Comparison of ENCODE assay signal across 13 cellular contexts in genomic region chr16:10577305-10578202, GRCh38. TPM values are rescaled to one million over a fixed set of nuclear protein-coding genes. Genes with fewer than 3 reads are reported as not detected.
DNase-seq lines count a peak whose midpoint lies in the region; ATAC-seq, FAIRE-seq and TF ChIP-seq lines count a peak whose summit lies in the region.
"Had no signal": no experiment of that assay in that cellular context is flagged by ENCODE, and none has a peak within 500 bp of the region (broad histone marks: within the 10 kb centered on the region; RNA-seq: fewer than 3 reads in every experiment).

No MANE protein-coding gene starts in this region.

- no peak for TF ChIP-seq POLR2A in GM18505 (IDR thresholded peaks at IDR 0.05; ENCODE audit: borderline replicate concordance, extremely low read depth, insufficient read depth, insufficient read length)

- H3K36me3 ChIP-seq in astrocyte (ENCODE audit: insufficient read depth, low read length) (no peaks in the 10 kb centered on the region), thoracic aorta (no peaks in the 10 kb centered on the region)

- H3K4me1 ChIP-seq in astrocyte (ENCODE audit: insufficient read depth, low read length) = peaks cover 19% of the 10 kb centered on the region
- H3K4me1 ChIP-seq in thoracic aorta (ENCODE audit: control insufficient read depth in 1 of 2, low read depth in 2 of 2) = peaks cover 31 to 43% of the 10 kb centered on the region in 2 donors

- no peak overlapping the region for H2AFZ ChIP-seq in astrocyte (ENCODE audit: low read depth, low read length)

- peaks cover 16% of the 10 kb centered on the region for H3K27me3 Mint-ChIP-seq in astrocyte (ENCODE audit: low read depth, unreplicated experiment)

- peaks cover 7% of the 10 kb centered on the region for H4K20me1 ChIP-seq in astrocyte (ENCODE audit: insufficient read depth, low read length)

- TF ChIP-seq CTCF in astrocyte (IDR thresholded peaks at IDR 0.05; ENCODE audit: insufficient read depth, low read depth, low read length) = no peak
- no peak for TF ChIP-seq CTCF in thoracic aorta (IDR thresholded peaks at IDR 0.05)

- peak overlapping the region; percentile 95 for H3K4me2 ChIP-seq in astrocyte (ENCODE audit: low read length)

- no peaks in the 10 kb centered on the region for H3K27me3 ChIP-seq in astrocyte (ENCODE audit: insufficient read depth, low read length)
- no peaks in the 10 kb centered on the region for H3K27me3 ChIP-seq in thoracic aorta (replicated peaks; ENCODE audit: insufficient read depth)

- H3K36me3 Mint-ChIP-seq in astrocyte (ENCODE audit: low read depth, unreplicated experiment) = no peaks in the 10 kb centered on the region

- DNase-seq in M059J (ENCODE audit: low read depth) (peak; percentile 28), astrocyte (ENCODE audit: low read depth) (no peak), left kidney (ENCODE audit: low read depth, low spot score) (peak; percentile 48), thoracic aorta (ENCODE audit: low spot score) (no peak), NCI-H1092 (lab: John Stamatoyannopoulos, UW) (no peak), anterior cingulate cortex (lab: John Stamatoyannopoulos, UW) (no peak)
- DNase-seq: activated CD4-positive, alpha-beta T cell treated with anti-CD3 and anti-CD28 coated beads for 36 hours; naive B cell; NCI-H187 treated with DMSO at 0.1 percent for 48 hours had no signal

- H3K9me3 Mint-ChIP-seq in astrocyte (ENCODE audit: unreplicated experiment) = peaks cover 8% of the 10 kb centered on the region
- H3K9me3 Mint-ChIP-seq: central memory CD8-positive, alpha-beta T cell; naive B cell; stimulated activated naive CD8-positive, alpha-beta T cell treated with anti-CD3 and anti-CD28 coated beads, Interleukin-15, Interleukin-2, amounts not matched to agents 100 ng/mL and 50 ng/mL, for 24 hours had no signal

- H3K27ac ChIP-seq in astrocyte (ENCODE audit: low read depth, low read length) (no peak overlapping the region), thoracic aorta (peak overlapping the region; percentile 77 to 98)

- ATAC-seq in thoracic aorta (ENCODE audit: insufficient number of reproducible peaks, low FRiP score, low read depth) (no peak), HG03565 (IDR thresholded peaks at IDR 0.05; ENCODE audit: unreplicated experiment) (no peak), GM18505 (IDR thresholded peaks at IDR 0.05; ENCODE audit: unreplicated experiment) (no peak)
- ATAC-seq: activated CD4-positive, alpha-beta T cell treated with anti-CD3 and anti-CD28 coated beads for 36 hours had no signal

- H3K4me3 Mint-ChIP-seq in astrocyte (ENCODE audit: unreplicated experiment) = no peak overlapping the region
- H3K4me3 Mint-ChIP-seq: activated CD4-positive, alpha-beta T cell treated with anti-CD3 and anti-CD28 coated beads for 36 hours; central memory CD8-positive, alpha-beta T cell; naive B cell; stimulated activated naive CD8-positive, alpha-beta T cell treated with anti-CD3 and anti-CD28 coated beads, Interleukin-15, Interleukin-2, amounts not matched to agents 100 ng/mL and 50 ng/mL, for 24 hours had no signal

- H3K27ac Mint-ChIP-seq in astrocyte (ENCODE audit: unreplicated experiment) = no peak overlapping the region
- H3K27ac Mint-ChIP-seq: activated CD4-positive, alpha-beta T cell treated with anti-CD3 and anti-CD28 coated beads for 36 hours; naive B cell; stimulated activated naive CD8-positive, alpha-beta T cell treated with anti-CD3 and anti-CD28 coated beads, Interleukin-15, Interleukin-2, amounts not matched to agents 100 ng/mL and 50 ng/mL, for 24 hours had no signal

- FAIRE-seq in astrocyte (lab: Jason Lieb, UNC) = no peak

- H3K4me3 ChIP-seq in astrocyte (ENCODE audit: insufficient read depth, low read depth, low read length) = no peak overlapping the region
- H3K4me3 ChIP-seq in thoracic aorta = peak overlapping the region; percentile 100

- no peak overlapping the region for H3K9ac ChIP-seq in astrocyte (ENCODE audit: low read length)

- no peaks in the 10 kb centered on the region for H3K9me3 ChIP-seq in astrocyte (ENCODE audit: insufficient read depth, low read depth, low read length)
- no peaks in the 10 kb centered on the region for H3K9me3 ChIP-seq in thoracic aorta

- peaks cover 27% of the 10 kb centered on the region for H3K79me2 ChIP-seq in astrocyte (ENCODE audit: insufficient read depth, low read length)

- H3K4me1 Mint-ChIP-seq in astrocyte (ENCODE audit: low read depth, unreplicated experiment) = peaks cover 10% of the 10 kb centered on the region
- H3K4me1 Mint-ChIP-seq: activated CD4-positive, alpha-beta T cell treated with anti-CD3 and anti-CD28 coated beads for 36 hours; central memory CD8-positive, alpha-beta T cell had no signal

RNA-seq across cellular contexts. Expression of gene EMP2, which starts 2.8 kb away (rescaled TPM):
- 28.0 and 55.4 TPM in 2 replicates for total RNA-seq in M059J (2014; rRNA removed; shearing (Covaris generic))
- 1.7 and 2.3 TPM in 2 replicates for total RNA-seq in astrocyte
- 100 to 1,000 TPM in 1 of 2 donors, 10 to 100 TPM in 1; 84.7 to 110 TPM for total RNA-seq in thoracic aorta
- total RNA-seq: activated CD4-positive, alpha-beta T cell treated with anti-CD3 and anti-CD28 coated beads for 36 hours had no signal

Comparison
In these comparisons a context has a peak if more than half of its experiments do, and no peak if none do; other contexts are left out.
1. DNase-seq: peak in M059J (single experiment) and left kidney (single experiment); none in astrocyte (single experiment), thoracic aorta (single experiment), NCI-H1092 (single experiment) and anterior cingulate cortex (0 of 58).